ENCODE assay signal across 20 cellular contexts in genomic region chr15:25810154-25810553, GRCh38. TPM values are rescaled to one million over a fixed set of nuclear protein-coding genes. Genes with fewer than 3 reads are reported as not detected.
DNase-seq lines count a peak whose midpoint lies in the region; ATAC-seq and TF ChIP-seq lines count a peak whose summit lies in the region.
"Had no signal": no experiment of that assay in that cellular context is flagged by ENCODE, and none has a peak within 500 bp of the region (broad histone marks: within the 10 kb centered on the region; RNA-seq: fewer than 3 reads in every experiment).

No MANE protein-coding gene starts in this region.

- H3K36me3 Mint-ChIP-seq in activated naive CD8-positive, alpha-beta T cell: peaks cover 2% of the 10 kb centered on the region
- peaks cover 22% of the 10 kb centered on the region for H3K36me3 Mint-ChIP-seq in activated naive CD8-positive, alpha-beta T cell treated with anti-CD3 and anti-CD28 coated beads for 36 hours
- H3K36me3 Mint-ChIP-seq in T-cell (peaks cover 11% of the 10 kb centered on the region), osteocyte (ENCODE audit: unreplicated experiment) (peaks cover 9% of the 10 kb centered on the region)

- H3K27ac ChIP-seq in lower lobe of right lung: no peak overlapping the region
- H3K27ac ChIP-seq: HL-60 had no signal

- no peaks in the 10 kb centered on the region for H3K27me3 Mint-ChIP-seq in activated naive CD8-positive, alpha-beta T cell
- no peaks in the 10 kb centered on the region for H3K27me3 Mint-ChIP-seq in activated naive CD8-positive, alpha-beta T cell treated with anti-CD3 and anti-CD28 coated beads for 36 hours
- H3K27me3 Mint-ChIP-seq in T-cell (no peaks in the 10 kb centered on the region), osteocyte (ENCODE audit: unreplicated experiment) (no peaks in the 10 kb centered on the region)
- H3K27me3 Mint-ChIP-seq: CD4-positive, CD25-positive, alpha-beta regulatory T cell had no signal

- no peaks in the 10 kb centered on the region for H3K36me3 ChIP-seq in lower lobe of right lung

- CTCF ChIA-PET in T-cell (lab: Charles Lee): no interaction called here

- ATAC-seq in T-cell (replicated peaks in 1 of 4) (no peak), lower lobe of right lung (peak; percentile 17 to 18)
- ATAC-seq: Panc1 had no signal

- H3K4me3 ChIP-seq in lower lobe of right lung: no peak overlapping the region

- H3K4me1 ChIP-seq in lower lobe of right lung: no peaks in the 10 kb centered on the region

- no peak for DNase-seq in activated naive CD8-positive, alpha-beta T cell treated with anti-CD3 and anti-CD28 coated beads for 36 hours
- no peak for DNase-seq in T-cell
- DNase-seq in lower lobe of right lung: no peak
- peak; percentile 40 for DNase-seq in osteocyte (ENCODE audit: extremely low spot score, unreplicated experiment)
- DNase-seq in superior temporal gyrus (ENCODE audit: extremely low spot score): no peak
- no peak for DNase-seq in NCI-H748 (lab: John Stamatoyannopoulos, UW; ENCODE audit: unreplicated experiment)
- DNase-seq in DMS114 treated with DMSO at 0.1 percent for 48 hours (lab: John Stamatoyannopoulos, UW; ENCODE audit: unreplicated experiment): no peak
- DNase-seq: ACHN, GOT3, KG1, NCI-H1105, NCI-H187, NCI-H2171 treated with DMSO at 0.1 percent for 48 hours, NCI-H82, Right ventricle myocardium superior had no signal

- H3K9me3 ChIP-seq in lower lobe of right lung: no peaks in the 10 kb centered on the region

- H3K27me3 ChIP-seq in lower lobe of right lung (ENCODE audit: low read depth): no peaks in the 10 kb centered on the region

- H3K4me3 Mint-ChIP-seq in activated naive CD8-positive, alpha-beta T cell: no peak overlapping the region
- H3K4me3 Mint-ChIP-seq in activated naive CD8-positive, alpha-beta T cell treated with anti-CD3 and anti-CD28 coated beads for 36 hours: no peak overlapping the region
- H3K4me3 Mint-ChIP-seq in T-cell (peak overlapping the region in 1 of 3 donors; percentile 92), osteocyte (ENCODE audit: unreplicated experiment) (no peak overlapping the region)

- POLR2A ChIA-PET in T-cell (lab: Charles Lee): no interaction called here

- H3K27ac Mint-ChIP-seq in activated naive CD8-positive, alpha-beta T cell: peak overlapping the region; percentile 80
- H3K27ac Mint-ChIP-seq in activated naive CD8-positive, alpha-beta T cell treated with anti-CD3 and anti-CD28 coated beads for 36 hours: no peak overlapping the region
- H3K27ac Mint-ChIP-seq in T-cell (peak overlapping the region; percentile 84 to 89), osteocyte (ENCODE audit: unreplicated experiment) (no peak overlapping the region)

- peaks cover 80% of the 10 kb centered on the region for H3K4me1 Mint-ChIP-seq in activated naive CD8-positive, alpha-beta T cell (ENCODE audit: low read depth)
- H3K4me1 Mint-ChIP-seq in activated naive CD8-positive, alpha-beta T cell treated with anti-CD3 and anti-CD28 coated beads for 36 hours: peaks cover 64% of the 10 kb centered on the region
- H3K4me1 Mint-ChIP-seq in T-cell (peaks cover 76 to 86% (median 85%) of the 10 kb centered on the region in 3 donors), osteocyte (ENCODE audit: unreplicated experiment) (peaks cover 63% of the 10 kb centered on the region)

- intact Hi-C loops in lower lobe of right lung (cut with DNase I): no loop called here

- no peak for TF ChIP-seq CTCF in lower lobe of right lung (IDR thresholded peaks at IDR 0.05)
- no peak for TF ChIP-seq CTCF in osteocyte (IDR thresholded peaks at IDR 0.05)

- no peaks in the 10 kb centered on the region for H3K9me3 Mint-ChIP-seq in activated naive CD8-positive, alpha-beta T cell (ENCODE audit: low read depth)
- no peaks in the 10 kb centered on the region for H3K9me3 Mint-ChIP-seq in activated naive CD8-positive, alpha-beta T cell treated with anti-CD3 and anti-CD28 coated beads for 36 hours
- H3K9me3 Mint-ChIP-seq in T-cell (no peaks in the 10 kb centered on the region), osteocyte (ENCODE audit: unreplicated experiment) (no peaks in the 10 kb centered on the region)
- H3K9me3 Mint-ChIP-seq: CD4-positive, CD25-positive, alpha-beta regulatory T cell had no signal

RNA-seq across cellular contexts. Expression of gene ATP10A, which starts 53.0 kb away (rescaled TPM):
- total RNA-seq in activated naive CD8-positive, alpha-beta T cell treated with anti-CD3 and anti-CD28 coated beads for 36 hours: 10 to 100 TPM; 23.9 to 26.8 TPM
- total RNA-seq in T-cell (10 to 100 TPM; 37.3 to 65.5 (median 53.4) TPM), lower lobe of right lung (43.5 TPM), osteocyte (71.9 and 74.2 TPM in 2 replicates)
- total RNA-seq: M059J had no signal

Comparison
In these comparisons a context has a peak if more than half of its experiments do, and no peak if none do; other contexts are left out.
1. H3K27ac Mint-ChIP-seq: peak in activated naive CD8-positive, alpha-beta T cell (single experiment) and T-cell (2 of 2); none in activated naive CD8-positive, alpha-beta T cell treated with anti-CD3 and anti-CD28 coated beads for 36 hours (single experiment) and osteocyte (single experiment).
2. ATAC-seq: peak in lower lobe of right lung (2 of 2); none in T-cell (0 of 4).